37 cellular contexts compared by ENCODE assay signal in the genomic region with DNA sequence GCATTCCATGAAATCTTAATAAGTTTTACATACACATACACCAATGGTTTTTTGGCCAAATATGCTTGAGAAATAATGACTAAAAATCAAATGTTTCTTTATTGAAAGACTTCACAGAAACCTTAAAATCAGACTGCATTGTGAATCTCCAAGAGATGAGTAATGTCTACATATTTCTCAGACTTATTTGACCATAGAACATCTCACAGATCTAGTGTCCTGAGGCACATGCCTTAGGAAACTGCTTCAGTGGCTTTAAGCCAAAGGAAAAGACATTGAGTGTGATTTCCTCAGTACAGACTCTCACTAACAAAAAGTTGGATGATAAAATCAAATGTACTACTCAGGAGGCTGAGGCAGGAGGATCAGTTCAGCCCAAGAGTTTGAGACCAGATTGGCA. TPM values are rescaled to one million over a fixed set of nuclear protein-coding genes. Genes with fewer than 3 reads are reported as not detected.
DNase-seq lines count a peak whose midpoint lies in the region; ATAC-seq and TF ChIP-seq lines count a peak whose summit lies in the region.
"Had no signal": no experiment of that assay in that cellular context is flagged by ENCODE, and none has a peak within 500 bp of the region (broad histone marks: within the 10 kb centered on the region; RNA-seq: fewer than 3 reads in every experiment).

No MANE protein-coding gene starts in this region.

- no peak overlapping the region for H3K4me3 Mint-ChIP-seq in MCF 10A (ENCODE audit: unreplicated experiment)
- H3K4me3 Mint-ChIP-seq: activated naive CD8-positive, alpha-beta T cell treated with anti-CD3 and anti-CD28 coated beads, Interleukin-2, amount 50 U/mL, for 24 hours; activated T-cell treated with anti-CD3 and anti-CD28 coated beads, Interleukin-2, amount 50 U/mL, for 4 hours; brain; CD4-positive, alpha-beta T cell; naive thymus-derived CD4-positive, alpha-beta T cell; T-helper 17 cell had no signal

- H3K27ac Mint-ChIP-seq in MCF 10A (ENCODE audit: low read depth, unreplicated experiment) = peak overlapping the region; percentile 17
- H3K27ac Mint-ChIP-seq: activated naive CD8-positive, alpha-beta T cell treated with anti-CD3 and anti-CD28 coated beads, Interleukin-2, amount 50 U/mL, for 24 hours; brain; CD4-positive, alpha-beta T cell; T-helper 17 cell had no signal

- no peak for TF ChIP-seq CTCF in MCF 10A (IDR thresholded peaks at IDR 0.05; ENCODE audit: unreplicated experiment)
- TF ChIP-seq CTCF in breast epithelium (IDR thresholded peaks at IDR 0.05) = no peak
- TF ChIP-seq CTCF in fibroblast of pulmonary artery (IDR thresholded peaks at IDR 0.05; ENCODE audit: low read length, missing control alignments) = no peak
- TF ChIP-seq CTCF in GM10248 (IDR thresholded peaks at IDR 0.05; ENCODE audit: control extremely low read depth, extremely low read depth, low read depth, missing control alignments) = no peak

- in situ Hi-C loops in G401 (cut with HindIII; ENCODE audit: low sequenced_read_pairs) = no loop called here

- H3K4me3 ChIP-seq in breast epithelium (no peak overlapping the region), fibroblast of pulmonary artery (replicated peaks; ENCODE audit: low read depth, low read length) (no peak overlapping the region)
- H3K4me3 ChIP-seq: colonic mucosa, gastroesophageal sphincter, psoas muscle, suprapubic skin had no signal

- peaks cover 7% of the 10 kb centered on the region for H3K4me1 Mint-ChIP-seq in MCF 10A (ENCODE audit: insufficient read depth, unreplicated experiment)

- H3K36me3 ChIP-seq in breast epithelium = no peaks in the 10 kb centered on the region
- H3K36me3 ChIP-seq: colonic mucosa, gastroesophageal sphincter, suprapubic skin, WERI-Rb-1 had no signal

- no peak overlapping the region for H3K27ac ChIP-seq in breast epithelium
- H3K27ac ChIP-seq: 22Rv1, colonic mucosa, gastroesophageal sphincter, psoas muscle, RWPE1, suprapubic skin, WERI-Rb-1 had no signal

- H3K4me1 ChIP-seq in breast epithelium = no peaks in the 10 kb centered on the region
- H3K4me1 ChIP-seq: colonic mucosa, gastroesophageal sphincter, psoas muscle, suprapubic skin had no signal

- H3K36me3 Mint-ChIP-seq in MCF 10A (ENCODE audit: insufficient read depth, unreplicated experiment) = no peaks in the 10 kb centered on the region

- H3K27me3 ChIP-seq in breast epithelium = no peaks in the 10 kb centered on the region
- H3K27me3 ChIP-seq: colonic mucosa, gastroesophageal sphincter, suprapubic skin had no signal

- no peaks in the 10 kb centered on the region for H3K9me3 Mint-ChIP-seq in MCF 10A (ENCODE audit: unreplicated experiment)
- H3K9me3 Mint-ChIP-seq: activated naive CD8-positive, alpha-beta T cell treated with anti-CD3 and anti-CD28 coated beads, Interleukin-2, amount 50 U/mL, for 24 hours; activated T-cell treated with anti-CD3 and anti-CD28 coated beads, Interleukin-2, amount 50 U/mL, for 4 hours; brain; CD4-positive, alpha-beta T cell; naive thymus-derived CD4-positive, alpha-beta T cell had no signal

- BruUV-seq in MCF 10A (replicated peaks; lab: Mats Ljungman, UMichigan) = no TSS peak

- POLR2A ChIA-PET in MCF 10A (lab: Yijun Ruan, JAX) (interaction anchor here (0.8 kb wide), 1 partner anchor 28 kb away, joined by 3 read pairs; no protein-coding TSS in a partner anchor), GM10248 (lab: Yijun Ruan, JAX) (no interaction called here)

- H3K27me3 Mint-ChIP-seq in MCF 10A (ENCODE audit: insufficient read depth, unreplicated experiment) = no peaks in the 10 kb centered on the region
- H3K27me3 Mint-ChIP-seq: activated naive CD8-positive, alpha-beta T cell treated with anti-CD3 and anti-CD28 coated beads, Interleukin-2, amount 50 U/mL, for 24 hours; brain; CD4-positive, alpha-beta T cell; T-helper 17 cell had no signal

- ATAC-seq in HG03521 (IDR thresholded peaks at IDR 0.05; ENCODE audit: unreplicated experiment) = no peak
- ATAC-seq: activated naive CD8-positive, alpha-beta T cell treated with anti-CD3 and anti-CD28 coated beads, Interleukin-2, amount 50 U/mL, for 24 hours; activated T-cell treated with anti-CD3 and anti-CD28 coated beads, Interleukin-2, amount 50 U/mL, for 4 hours; gastroesophageal sphincter; naive thymus-derived CD4-positive, alpha-beta T cell; psoas muscle; T-helper 17 cell had no signal

- TF ChIP-seq POLR2A in breast epithelium (IDR thresholded peaks at IDR 0.05) = no peak

- intact Hi-C loops in MCF 10A (cut with micrococcal nuclease) = no loop called here
- intact Hi-C loops in breast epithelium (cut with DNase I; ENCODE audit: low total_unique reads) = no loop called here

- CTCF ChIA-PET in MCF 10A (lab: Yijun Ruan, JAX) (interaction anchor here (0.9 to 2.3 kb wide), 3 partner anchors 11 to 324 kb away, joined by 3 to 6 read pairs (median 4); no protein-coding TSS in a partner anchor), GM10248 (lab: Yijun Ruan, JAX) (no interaction called here)

- peak; percentile 49 for DNase-seq in MCF 10A (ENCODE audit: unreplicated experiment)
- DNase-seq in breast epithelium (ENCODE audit: low spot score in 2 of 2) = no peak
- DNase-seq in amniotic epithelial cell (ENCODE audit: low read depth) = peak; percentile 49
- DNase-seq in fibroblast of pulmonary artery (ENCODE audit: low read depth) = peak; percentile 36
- no peak for DNase-seq in GM10248 (ENCODE audit: extremely low spot score)
- DNase-seq in G401 (ENCODE audit: low spot score) = no peak
- DNase-seq in SW 1271 (lab: John Stamatoyannopoulos, UW) = no peak
- DNase-seq: activated CD4-positive, alpha-beta T cell treated with anti-CD3 and anti-CD28 coated beads for 48 hours; activated naive CD8-positive, alpha-beta T cell treated with anti-CD3 and anti-CD28 coated beads, Interleukin-2, amount 50 U/mL, for 24 hours; activated T-cell treated with anti-CD3 and anti-CD28 coated beads, Interleukin-2, amount 50 U/mL, for 4 hours; AML-193; CD4-positive, alpha-beta T cell; colonic mucosa; effector CD8-positive, alpha-beta T cell; hypothalamus; midbrain; naive thymus-derived CD4-positive, alpha-beta T cell; NCI-H1105; NCI-H187 treated with DMSO at 0.1 percent for 48 hours; NCI-H748 treated with DMSO at 0.1 percent for 48 hours; nucleus accumbens; psoas muscle; SK-N-SH; stimulated activated naive CD4-positive, alpha-beta T cell; T-helper 17 cell; WERI-Rb-1 had no signal

- H3K9me3 ChIP-seq in breast epithelium = no peaks in the 10 kb centered on the region
- H3K9me3 ChIP-seq: colonic mucosa, gastroesophageal sphincter, psoas muscle, SK-N-SH, suprapubic skin had no signal

RNA-seq across cellular contexts. Expression of a gene that starts 6.2 kb away (rescaled TPM):
- total RNA-seq in MCF 10A (2022) (not detected in 2 replicates), breast epithelium (not detected)
- not detected in 2 replicates for total RNA-seq in G401 (2014; rRNA removed; shearing (Covaris generic))
- total RNA-seq: activated T-cell treated with anti-CD3 and anti-CD28 coated beads, Interleukin-2, amount 50 U/mL, for 4 hours; CD4-positive, alpha-beta T cell; colonic mucosa; Daoy; epithelial cell of proximal tubule; gastroesophageal sphincter; H1; liver; T-helper 17 cell; ureter had no signal

RNA-seq across cellular contexts. Expression of a gene that starts 29.5 kb away (rescaled TPM):
- total RNA-seq in MCF 10A (2022) (20.2 and 23.1 TPM in 2 replicates), breast epithelium (10 to 100 TPM; 20.3 to 39.2 (median 29.3) TPM)
- total RNA-seq in G401 (2014; rRNA removed; shearing (Covaris generic)) = 64.4 and 74.0 TPM in 2 replicates

Comparison
In these comparisons a context has a peak if more than half of its experiments do, and no peak if none do; other contexts are left out.
1. DNase-seq: peak in MCF 10A (single experiment), amniotic epithelial cell (single experiment) and fibroblast of pulmonary artery (single experiment); none in breast epithelium (0 of 2), GM10248 (single experiment), G401 (single experiment) and SW 1271 (0 of 2).